In the genomic region with DNA sequence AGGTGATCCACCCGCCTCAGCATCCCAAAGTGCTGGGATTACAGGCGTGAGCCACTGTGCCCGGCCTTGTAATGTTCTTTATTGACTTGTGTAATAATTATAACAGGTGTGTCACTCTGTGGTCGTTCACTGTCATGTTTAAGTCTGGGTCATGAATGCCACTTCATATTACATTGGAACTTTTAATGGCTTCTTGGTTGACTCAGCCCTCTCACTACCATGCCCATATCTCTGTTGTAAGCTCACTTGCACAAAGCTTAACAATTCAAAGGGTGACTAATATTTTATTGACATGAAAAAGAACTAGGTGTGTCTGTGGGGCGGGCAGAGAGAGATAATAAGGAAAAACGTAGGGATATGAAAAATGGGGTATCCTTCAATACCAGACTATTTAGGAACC, we compare ENCODE assay signal across 26 cellular contexts.
DNase-seq lines count a peak whose midpoint lies in the region; ATAC-seq, FAIRE-seq and TF ChIP-seq lines count a peak whose summit lies in the region.
"Had no signal": no experiment of that assay in that cellular context is flagged by ENCODE, and none has a peak within 500 bp of the region (broad histone marks: within the 10 kb centered on the region; RNA-seq: fewer than 3 reads in every experiment).

No MANE protein-coding gene starts in this region.

- H3K9me2 ChIP-seq in PC-3 (replicated peaks; ENCODE audit: low read length) = no peaks in the 10 kb centered on the region

- H3K4me3 ChIP-seq in PC-3 (ENCODE audit: low read length) (no peak overlapping the region), epithelial cell of esophagus (ENCODE audit: low read length) (no peak overlapping the region), mucosa of descending colon (no peak overlapping the region), kidney (ENCODE audit: low read length in 2 of 2) (no peak overlapping the region), gastroesophageal sphincter (no peak overlapping the region)
- H3K4me3 ChIP-seq: BLaER1 had no signal

- CTCF ChIA-PET in PC-3 (lab: Charles Lee) = no interaction called here

- no TSS peak for BruUV-seq in PC-3 (replicated peaks; lab: Mats Ljungman, UMichigan)

- WGBS in gastroesophageal sphincter (ENCODE audit: low coverage in 1 of 2), 2 donors = 67 to 79% methylated on average over 2 to 4 of the region's 6 CpGs

- no peaks in the 10 kb centered on the region for H3K4me1 ChIP-seq in PC-3 (ENCODE audit: insufficient read depth, low read length)
- H3K4me1 ChIP-seq in mucosa of descending colon (ENCODE audit: low read depth) = no peaks in the 10 kb centered on the region
- no peaks in the 10 kb centered on the region for H3K4me1 ChIP-seq in kidney (ENCODE audit: control insufficient read depth in 1 of 2, insufficient read depth in 1 of 2, low read depth in 1 of 2, low read length in 2 of 2)
- H3K4me1 ChIP-seq in gastroesophageal sphincter = no peaks in the 10 kb centered on the region
- H3K4me1 ChIP-seq: BE2C, BLaER1 had no signal

- no peak overlapping the region for H3K27ac ChIP-seq in PC-3 (ENCODE audit: low read length)
- no peak overlapping the region for H3K27ac ChIP-seq in kidney (ENCODE audit: low read depth in 2 of 2, low read length in 2 of 2)
- H3K27ac ChIP-seq in gastroesophageal sphincter = no peak overlapping the region
- H3K27ac ChIP-seq: BLaER1 had no signal

- POLR2A ChIA-PET in PC-3 (lab: Charles Lee; ENCODE audit: unreplicated experiment) = no interaction called here

- intact Hi-C loops in PC-3 (cut with micrococcal nuclease) = no loop called here
- intact Hi-C loops in mucosa of descending colon (cut with DNase I, micrococcal nuclease) = no loop called here
- intact Hi-C loops in kidney (cut with DNase I) = no loop called here

- H3K27me3 ChIP-seq in PC-3 (ENCODE audit: low read length) (no peaks in the 10 kb centered on the region), gastroesophageal sphincter (no peaks in the 10 kb centered on the region)
- H3K27me3 ChIP-seq: BE2C had no signal

- FAIRE-seq in kidney (lab: Jason Lieb, UNC) = no peak
- FAIRE-seq: A204.1, G401.6, GM12891, GM19239 had no signal

- no peak overlapping the region for H2AFZ ChIP-seq in PC-3 (ENCODE audit: low read length)

- TF ChIP-seq CTCF in PC-3 (conservative IDR thresholded peaks at IDR 0.05; ENCODE audit: low read depth, low read length) = no peak
- TF ChIP-seq CTCF in epithelial cell of esophagus (IDR thresholded peaks at IDR 0.05; ENCODE audit: insufficient read depth, low read depth, low read length, missing control alignments) = no peak
- no peak for TF ChIP-seq CTCF in mucosa of descending colon (IDR thresholded peaks at IDR 0.05)
- TF ChIP-seq CTCF in kidney (IDR thresholded peaks at IDR 0.05; ENCODE audit: borderline replicate concordance, extremely low read depth, insufficient read depth) = no peak
- TF ChIP-seq CTCF in gastroesophageal sphincter (IDR thresholded peaks at IDR 0.05) = no peak

- H3K9me3 ChIP-seq in PC-3 (ENCODE audit: low read length) (no peaks in the 10 kb centered on the region), mucosa of descending colon (no peaks in the 10 kb centered on the region), kidney (ENCODE audit: control insufficient read depth in 1 of 2, low read length in 2 of 2) (no peaks in the 10 kb centered on the region), gastroesophageal sphincter (no peaks in the 10 kb centered on the region)
- H3K9me3 ChIP-seq: BE2C, BLaER1 had no signal

- peak; percentile 32 for DNase-seq in PC-3
- DNase-seq in SW480 (ENCODE audit: low spot score) = peak; percentile 2
- DNase-seq in epithelial cell of esophagus (ENCODE audit: low read depth) = peak; percentile 0
- no peak for DNase-seq in mucosa of descending colon
- DNase-seq in NCI-H69 (lab: John Stamatoyannopoulos, UW) = no peak
- no peak for DNase-seq in kidney
- DNase-seq in DMS79 (lab: John Stamatoyannopoulos, UW) = no peak
- DNase-seq: 8988T; ACHN; BE2C; C1 segment of cervical spinal cord; CD4-positive, alpha-beta memory T cell; CD4-positive, CD25-positive, alpha-beta regulatory T cell; CD8-positive, alpha-beta memory T cell; COR-L47; DMS 273 treated with DMSO at 0.1 percent for 48 hours; DMS153; DMS53; DMS79 treated with DMSO at 0.1 percent for 48 hours; GF-D8 had no signal

- H3K36me3 ChIP-seq in PC-3 (ENCODE audit: low read depth, low read length) (no peaks in the 10 kb centered on the region), mucosa of descending colon (ENCODE audit: low read depth) (no peaks in the 10 kb centered on the region), kidney (ENCODE audit: control insufficient read depth in 1 of 2, insufficient read depth in 2 of 2, low read length in 2 of 2) (no peaks in the 10 kb centered on the region), gastroesophageal sphincter (no peaks in the 10 kb centered on the region)
- H3K36me3 ChIP-seq: BE2C, BLaER1 had no signal

- no peak for TF ChIP-seq EP300 in gastroesophageal sphincter (IDR thresholded peaks at IDR 0.05)

- H3K79me2 ChIP-seq in PC-3 (ENCODE audit: low read length) = no peaks in the 10 kb centered on the region

- ATAC-seq in PC-3 (no peak; the same call in 1 of the 2 replicates), mucosa of descending colon (peak; percentile 89), gastroesophageal sphincter (no peak)

- H3K9ac ChIP-seq in PC-3 (ENCODE audit: low read length) (no peak overlapping the region), kidney (ENCODE audit: low read length in 2 of 2) (no peak overlapping the region)
- H3K9ac ChIP-seq: BLaER1 had no signal

- H3F3A ChIP-seq in PC-3 (ENCODE audit: low read length, unreplicated experiment) = no peaks in the 10 kb centered on the region

- no peak for TF ChIP-seq POLR2A in gastroesophageal sphincter (IDR thresholded peaks at IDR 0.05)

- H3K4me2 ChIP-seq in PC-3 (ENCODE audit: low read length) = no peak overlapping the region
- H3K4me2 ChIP-seq: BLaER1 had no signal

- no peaks in the 10 kb centered on the region for H4K20me1 ChIP-seq in PC-3 (ENCODE audit: low read length)
- H4K20me1 ChIP-seq: BLaER1 had no signal

Comparison
In these comparisons a context has a peak if more than half of its experiments do, and no peak if none do; other contexts are left out.
1. DNase-seq: peak in PC-3 (single experiment), SW480 (single experiment) and epithelial cell of esophagus (single experiment); none in mucosa of descending colon (0 of 3), NCI-H69 (single experiment), kidney (single experiment) and DMS79 (single experiment).